30 cellular contexts compared by ENCODE assay signal in genomic region chr10:97163646-97164535, GRCh38. TPM values are rescaled to one million over a fixed set of nuclear protein-coding genes. Genes with fewer than 3 reads are reported as not detected.
A peak's percentile ranks its signal among the peaks of the same experiment; 100 is the strongest.
DNase-seq lines count a peak whose midpoint lies in the region; ATAC-seq and TF ChIP-seq lines count a peak whose summit lies in the region.
"Had no signal": no experiment of that assay in that cellular context is flagged by ENCODE, and none has a peak within 500 bp of the region (broad histone marks: within the 10 kb centered on the region; RNA-seq: fewer than 3 reads in every experiment).

No MANE protein-coding gene starts in this region.

- POLR2A ChIA-PET in A673 (lab: Charles Lee; ENCODE audit: low non-redundant PET): no interaction called here

- DNase-seq in A673 (ENCODE audit: low spot score) (no peak), NCI-H510A (lab: John Stamatoyannopoulos, UW) (peak; percentile 25), left kidney (ENCODE audit: low read depth, low spot score) (peak; percentile 63), EL (no peak), psoas muscle (no peak), NCI-H2227 (lab: John Stamatoyannopoulos, UW; ENCODE audit: unreplicated experiment) (no peak)
- DNase-seq: activated naive CD4-positive, alpha-beta T cell; activated naive CD8-positive, alpha-beta T cell treated with anti-CD3 and anti-CD28 coated beads, Interleukin-2, amount 50 U/mL, for 24 hours; activated T-cell treated with anti-CD3 and anti-CD28 coated beads, Interleukin-2, amount 50 U/mL, for 48 hours; COR-L47; DMS79 treated with DMSO at 0.1 percent for 48 hours; effector CD8-positive, alpha-beta T cell; GOT3; immature natural killer cell; left colon; MV-4-11; NCI-H1436 treated with DMSO at 0.1 percent for 48 hours; NCI-H2081 treated with DMSO at 0.1 percent for 48 hours; NCI-H526; NK-92 treated with Interleukin-12 subunit alpha and Interleukin-12 subunit beta, amount 100 ng/mL, for 24 hours; PC-3; stimulated activated CD4-positive, alpha-beta T cell treated with anti-CD3 and anti-CD28 coated beads, Interleukin-1b, Interleukin-23, amount 100 ng/mL, for 48 hours had no signal

- intact Hi-C loops in A673 (cut with micrococcal nuclease; ENCODE audit: unreplicated experiment) (no loop called here), psoas muscle (cut with DNase I) (no loop called here)

- CTCF ChIA-PET in A673 (lab: Charles Lee): no interaction called here

- no peak for TF ChIP-seq CTCF in A673 (conservative IDR thresholded peaks at IDR 0.05; ENCODE audit: low read depth, low read length)
- TF ChIP-seq CTCF in psoas muscle (IDR thresholded peaks at IDR 0.05): no peak

- H3K27ac ChIP-seq in A673 (ENCODE audit: low read depth, low read length, poor library complexity, severe bottlenecking) (peak overlapping the region; percentile 32), psoas muscle (no peak overlapping the region)
- peak overlapping the region in 2 of 11 experiments; percentile 19 to 35; a peak in 6 of 22 replicates for H3K27ac ChIP-seq in BLaER1 treated with 17β-estradiol and CSF1 and Interleukin-3, amounts not matched to agents 10 nM and 100 nM
- H3K27ac ChIP-seq: C4-2B, coronary artery, epithelial cell of prostate, right atrium auricular region, tibial nerve had no signal

- no peak overlapping the region for H3K4me3 ChIP-seq in A673 (ENCODE audit: low read depth, low read length, poor library complexity, severe bottlenecking)
- H3K4me3 ChIP-seq in BLaER1 treated with 17β-estradiol and CSF1 and Interleukin-3, amounts not matched to agents 10 nM and 100 nM: no peak overlapping the region
- H3K4me3 ChIP-seq in psoas muscle: no peak overlapping the region
- H3K4me3 ChIP-seq: coronary artery, right atrium auricular region, smooth muscle cell, tibial nerve had no signal

- H3K27me3 ChIP-seq in A673 (replicated peaks; ENCODE audit: insufficient read depth, low read depth, low read length, poor library complexity) (no peaks in the 10 kb centered on the region), psoas muscle (ENCODE audit: insufficient read depth in 3 of 3, low read length in 2 of 3) (no peaks in the 10 kb centered on the region)
- H3K27me3 ChIP-seq in BLaER1 treated with 17β-estradiol and CSF1 and Interleukin-3, amounts not matched to agents 10 nM and 100 nM: no peaks in the 10 kb centered on the region
- H3K27me3 ChIP-seq: right atrium auricular region, tibial nerve had no signal

- 54 to 68% (median 59%) methylated on average over 19 to 20 of the region's 20 CpGs for WGBS in psoas muscle, 3 donors

- H3K36me3 ChIP-seq in A673 (ENCODE audit: insufficient read depth, low read length, poor library complexity, severe bottlenecking): no peaks in the 10 kb centered on the region
- no peaks in the 10 kb centered on the region for H3K36me3 ChIP-seq in BLaER1 treated with 17β-estradiol and CSF1 and Interleukin-3, amounts not matched to agents 10 nM and 100 nM
- no peaks in the 10 kb centered on the region for H3K36me3 ChIP-seq in psoas muscle (ENCODE audit: insufficient read depth in 1 of 2, low read depth in 1 of 2)
- H3K36me3 ChIP-seq: right atrium auricular region, tibial nerve had no signal

- ATAC-seq in psoas muscle (no peak), HG02588 (IDR thresholded peaks at IDR 0.05; ENCODE audit: unreplicated experiment) (no peak)
- ATAC-seq: activated naive CD8-positive, alpha-beta T cell treated with anti-CD3 and anti-CD28 coated beads, Interleukin-2, amount 50 U/mL, for 24 hours; left colon; PC-3 had no signal

- H4K20me1 ChIP-seq in BLaER1 treated with 17β-estradiol and CSF1 and Interleukin-3, amounts not matched to agents 10 nM and 100 nM: peaks cover 0 to 8% (median 0%) of the 10 kb centered on the region in 11 experiments; a peak in 1 of 22 replicates

- H3K9ac ChIP-seq in BLaER1 treated with 17β-estradiol and CSF1 and Interleukin-3, amounts not matched to agents 10 nM and 100 nM: peak overlapping the region in 3 of 11 experiments; percentile 10 to 12 (median 11); a peak in 4 of 22 replicates

- peak overlapping the region in 9 of 11 experiments; percentile 70 to 89 (median 81); a peak in 20 of 22 replicates for H3K4me2 ChIP-seq in BLaER1 treated with 17β-estradiol and CSF1 and Interleukin-3, amounts not matched to agents 10 nM and 100 nM
- H3K4me2 ChIP-seq: smooth muscle cell had no signal

- no TSS peak for BruUV-seq in A673 (replicated peaks; lab: Mats Ljungman, UMichigan)

- H3K9me3 ChIP-seq in A673 (ENCODE audit: low read depth, low read length, poor library complexity, severe bottlenecking): no peaks in the 10 kb centered on the region
- H3K9me3 ChIP-seq in BLaER1 treated with 17β-estradiol and CSF1 and Interleukin-3, amounts not matched to agents 10 nM and 100 nM (replicated peaks in 1 of 11): no peaks in the 10 kb centered on the region
- no peaks in the 10 kb centered on the region for H3K9me3 ChIP-seq in psoas muscle
- H3K9me3 ChIP-seq: right atrium auricular region, tibial nerve had no signal

- H3K4me1 ChIP-seq in A673 (ENCODE audit: insufficient read depth, low read length, poor library complexity, severe bottlenecking): peaks cover 10% of the 10 kb centered on the region
- H3K4me1 ChIP-seq in BLaER1 treated with 17β-estradiol and CSF1 and Interleukin-3, amounts not matched to agents 10 nM and 100 nM: peaks cover 14 to 41% (median 28%) of the 10 kb centered on the region in 10 experiments
- no peaks in the 10 kb centered on the region for H3K4me1 ChIP-seq in psoas muscle
- H3K4me1 ChIP-seq: right atrium auricular region, tibial nerve had no signal

RNA-seq across cellular contexts. Expression of gene SLIT1, which starts 21.9 kb away (rescaled TPM):
- total RNA-seq in A673 (2021) (0.43 and 0.66 TPM in 2 replicates), psoas muscle (under 1 TPM; 0.05 to 0.30 (median 0.07) TPM)
- polyA plus RNA-seq in psoas muscle: under 1 TPM; 0.04 to 0.09 (median 0.08) TPM
- total RNA-seq: PC-3, right atrium auricular region, smooth muscle cell had no signal

Comparison
In these comparisons a context has a peak if more than half of its experiments do, and no peak if none do; other contexts are left out.
1. DNase-seq: peak in NCI-H510A (single experiment) and left kidney (single experiment); none in A673 (single experiment), EL (single experiment), psoas muscle (0 of 2) and NCI-H2227 (single experiment).